Comparison of ENCODE assay signal across 8 cellular contexts in genomic region chr19:7920520-7921301, GRCh38. TPM values are rescaled to one million over a fixed set of nuclear protein-coding genes. Genes with fewer than 3 reads are reported as not detected.
DNase-seq lines count a peak whose midpoint lies in the region; ATAC-seq and TF ChIP-seq lines count a peak whose summit lies in the region.

No MANE protein-coding gene starts in this region.

- no peaks in the 10 kb centered on the region for H3K9me3 Mint-ChIP-seq in activated B cell treated with CpG ODN at 0.5 μM for 24 hours

- BruUV-seq in A673 (replicated peaks; lab: Mats Ljungman, UMichigan) = no TSS peak

- POLR2A ChIA-PET in A673 (lab: Charles Lee; ENCODE audit: low non-redundant PET) = interaction anchor here (0.5 to 0.8 kb wide), 7 partner anchors 23 to 1898 kb away, joined by 4 to 11 read pairs (median 8); partner anchors contain the start of genes FBXL12 and TIMM44
- POLR2A ChIA-PET in activated B cell treated with CpG ODN at 0.5 μM for 24 hours (lab: Charles Lee) = interaction anchor here (0.5 to 4.0 kb wide), 30 partner anchors 9 to 857 kb away, joined by 3 to 49 read pairs (median 4); partner anchors contain the start of genes ELAVL1, MAP2K7, PET100 and PNPLA6

- peaks cover 10% of the 10 kb centered on the region for H3K27me3 Mint-ChIP-seq in activated B cell treated with CpG ODN at 0.5 μM for 24 hours

- CTCF ChIA-PET in A673 (lab: Charles Lee) (interaction anchor here (0.6 to 2.5 kb wide), 10 partner anchors 8 to 659 kb away, joined by 3 to 12 read pairs (median 4); partner anchors contain the start of genes MAP2K7 and TIMM44), activated B cell treated with CpG ODN at 0.5 μM for 24 hours (lab: Charles Lee) (interaction anchor here (0.8 to 2.7 kb wide), 9 partner anchors 9 to 352 kb away, joined by 3 to 13 read pairs (median 5); partner anchors contain the start of gene MAP2K7)

- DNase-seq in A673 (ENCODE audit: low spot score) = peak; percentile 98
- peak; percentile 85 for DNase-seq in NCI-H226
- peak; percentile 94 for DNase-seq in activated B cell treated with CpG ODN at 0.5 μM for 24 hours
- DNase-seq in cardiac fibroblast (ENCODE audit: low read depth in 2 of 2) = peak; percentile 99
- peak; percentile 99 for DNase-seq in islet precursor cell
- DNase-seq in stimulated activated CD4-positive, alpha-beta T cell treated with anti-CD3 and anti-CD28 coated beads, Interleukin-12 subunit alpha, Interleukin-12 subunit beta, amount 100 ng/mL, for 24 hours (ENCODE audit: low read depth in 2 of 2) = peak; percentile 98 to 100

- H3K4me3 Mint-ChIP-seq in activated B cell treated with CpG ODN at 0.5 μM for 24 hours = peak overlapping the region; percentile 93

- H3K27me3 ChIP-seq in A673 (replicated peaks; ENCODE audit: insufficient read depth, low read depth, low read length, poor library complexity) = peaks cover 12% of the 10 kb centered on the region

- intact Hi-C loops in A673 (cut with micrococcal nuclease; ENCODE audit: unreplicated experiment) (loop anchor here (5.0 kb wide), 1 partner anchor 48 kb away; the partner anchor contains the start of gene PRR36), activated B cell treated with CpG ODN at 0.5 μM for 24 hours (cut with micrococcal nuclease) (loop anchor here (1.0 to 10.0 kb wide), 8 partner anchors 17 to 470 kb away; partner anchors contain the start of genes MAP2K7, PNPLA6, RAB11B and TIMM44)

- H3K4me1 Mint-ChIP-seq in activated B cell treated with CpG ODN at 0.5 μM for 24 hours = peaks cover 48% of the 10 kb centered on the region

- H3K36me3 ChIP-seq in A673 (ENCODE audit: insufficient read depth, low read length, poor library complexity, severe bottlenecking) = peaks cover 15% of the 10 kb centered on the region

- H3K27ac Mint-ChIP-seq in activated B cell treated with CpG ODN at 0.5 μM for 24 hours = peak overlapping the region; percentile 96

- H3K4me3 ChIP-seq in A673 (ENCODE audit: low read depth, low read length, poor library complexity, severe bottlenecking) (peak overlapping the region; percentile 71), cardiac fibroblast (replicated peaks in 1 of 2; ENCODE audit: low read depth in 2 of 2, low read length in 2 of 2) (peak overlapping the region; percentile 52 to 80)

- ATAC-seq in GM18867 (IDR thresholded peaks at IDR 0.05; ENCODE audit: unreplicated experiment) = peak; percentile 35
- ATAC-seq in HG03135 (IDR thresholded peaks at IDR 0.05; ENCODE audit: unreplicated experiment) = peak; percentile 36
- ATAC-seq in activated B cell treated with CpG ODN at 0.5 μM for 24 hours (ENCODE audit: low read depth) = peak; percentile 79

- peaks cover 11% of the 10 kb centered on the region for H3K36me3 Mint-ChIP-seq in activated B cell treated with CpG ODN at 0.5 μM for 24 hours (ENCODE audit: low read depth)

- H3K9me3 ChIP-seq in A673 (ENCODE audit: low read depth, low read length, poor library complexity, severe bottlenecking) = no peaks in the 10 kb centered on the region

- H3K27ac ChIP-seq in A673 (ENCODE audit: low read depth, low read length, poor library complexity, severe bottlenecking) = peak overlapping the region; percentile 72

- peaks cover 57% of the 10 kb centered on the region for H3K4me1 ChIP-seq in A673 (ENCODE audit: insufficient read depth, low read length, poor library complexity, severe bottlenecking)

- no peak for TF ChIP-seq CTCF in A673 (conservative IDR thresholded peaks at IDR 0.05; ENCODE audit: low read depth, low read length)
- TF ChIP-seq CTCF in activated B cell treated with CpG ODN at 0.5 μM for 24 hours (IDR thresholded peaks at IDR 0.05) = no peak
- TF ChIP-seq CTCF in cardiac fibroblast (IDR thresholded peaks at IDR 0.05; ENCODE audit: low read depth, low read length) = no peak

RNA-seq across cellular contexts. Expression of gene SNAPC2, which starts 0.6 kb away (rescaled TPM):
- 30.2 and 34.4 TPM in 2 replicates for total RNA-seq in A673 (2021)
- 14.4 and 15.3 TPM in 2 replicates for total RNA-seq in activated B cell treated with CpG ODN at 0.5 μM for 24 hours

RNA-seq across cellular contexts. Expression of gene CTXN1, which starts 5.2 kb away (rescaled TPM):
- total RNA-seq in A673 (2021) (71.7 and 85.5 TPM in 2 replicates), activated B cell treated with CpG ODN at 0.5 μM for 24 hours (not detected in 2 replicates)

RNA-seq across cellular contexts. Expression of gene TGFBR3L, which starts 6.1 kb away (rescaled TPM):
- total RNA-seq in A673 (2021) = 1.4 and 1.6 TPM in 2 replicates
- total RNA-seq in activated B cell treated with CpG ODN at 0.5 μM for 24 hours = not detected in 2 replicates

RNA-seq across cellular contexts. Expression of gene MAP2K7, which starts 17.0 kb away (rescaled TPM):
- total RNA-seq in A673 (2021) (46.1 and 46.7 TPM in 2 replicates), activated B cell treated with CpG ODN at 0.5 μM for 24 hours (46.3 and 52.8 TPM in 2 replicates)

RNA-seq across cellular contexts. Expression of gene TIMM44, which starts 22.8 kb away (rescaled TPM):
- total RNA-seq in A673 (2021) = 153 and 169 TPM in 2 replicates
- total RNA-seq in activated B cell treated with CpG ODN at 0.5 μM for 24 hours = 78.4 and 92.5 TPM in 2 replicates

Comparison
In these comparisons a context has a peak if more than half of its experiments do, and no peak if none do; other contexts are left out.
1. Peak in every context shown above with its lines: DNase-seq, ATAC-seq, H3K4me3 ChIP-seq and H3K27ac ChIP-seq.
2. RNA of gene CTXN1, which starts 5.2 kb away (total RNA-seq): 71.7 to 85.5 TPM in A673; not detected in activated B cell treated with CpG ODN at 0.5 μM for 24 hours; every median in the first group is over 10 times any median in the second.